ENCODE assay signal across 8 cellular contexts in genomic region chr11:62553839-62554361, GRCh38. TPM values are rescaled to one million over a fixed set of nuclear protein-coding genes. Genes with fewer than 3 reads are reported as not detected.
DNase-seq lines count a peak whose midpoint lies in the region; ATAC-seq and TF ChIP-seq lines count a peak whose summit lies in the region.

No MANE protein-coding gene starts in this region.

- WGBS in body of pancreas, 2 donors = 81 to 87% methylated on average over 7 to 8 of the region's 8 CpGs
- 5% methylated on average over 8 of the region's 8 CpGs for WGBS in mesenchymal stem cell

- H2BK120ac ChIP-seq in mesenchymal stem cell (ENCODE audit: low read depth, low read length) = peak overlapping the region; percentile 58

- no peak overlapping the region for H2AFZ ChIP-seq in mesenchymal stem cell (ENCODE audit: low read depth, low read length)

- peak; percentile 25 for DNase-seq in left cardiac atrium
- DNase-seq in Right ventricle myocardium superior = no peak
- no peak for DNase-seq in body of pancreas
- DNase-seq in mesenchymal stem cell = peak; percentile 93
- DNase-seq in stimulated activated CD4-positive, alpha-beta T cell treated with anti-CD3 and anti-CD28 coated beads, Interleukin-1b, Interleukin-23, amount 100 ng/mL, for 48 hours = no peak
- DNase-seq in HUDEP-2 (lab: John Stamatoyannopoulos, UW; ENCODE audit: unreplicated experiment in 76 of 76) = no peak
- DNase-seq in activated CD4-positive, alpha-beta T cell treated with anti-CD3 and anti-CD28 coated beads, Interleukin-2, amount 50 U/mL, for 4 hours = no peak
- DNase-seq in GM19240 (ENCODE audit: insufficient read length, low spot score) = no peak

- H3K27me3 ChIP-seq in body of pancreas (no peaks in the 10 kb centered on the region), mesenchymal stem cell (ENCODE audit: control insufficient read depth in 1 of 2, insufficient read depth in 1 of 2, low read length in 2 of 2) (no peaks in the 10 kb centered on the region)

- TF ChIP-seq CTCF in body of pancreas (IDR thresholded peaks at IDR 0.05) = no peak

- intact Hi-C loops in left cardiac atrium (cut with DNase I) = no loop called here
- intact Hi-C loops in Right ventricle myocardium superior (cut with DNase I) = no loop called here
- intact Hi-C loops in body of pancreas (cut with DNase I) = no loop called here

- peaks cover 13% of the 10 kb centered on the region for H3K79me1 ChIP-seq in mesenchymal stem cell (replicated peaks; ENCODE audit: low read length, poor library complexity, severe bottlenecking)

- H3K36me3 ChIP-seq in body of pancreas (replicated peaks in 1 of 2; ENCODE audit: insufficient read depth in 1 of 2, low read depth in 2 of 2) = peaks cover 0 to 4% of the 10 kb centered on the region in 2 donors
- peaks cover 12 to 17% of the 10 kb centered on the region in 2 experiments for H3K36me3 ChIP-seq in mesenchymal stem cell (ENCODE audit: control insufficient read depth in 1 of 2, insufficient read depth in 2 of 2, low read depth in 1 of 2, low read length in 2 of 2)

- peak overlapping the region; percentile 18 to 99 for H3K18ac ChIP-seq in mesenchymal stem cell (ENCODE audit: low read depth in 1 of 2, low read length in 2 of 2)

- H4K91ac ChIP-seq in mesenchymal stem cell (ENCODE audit: low read length) = peak overlapping the region; percentile 94

- peaks cover 83% of the 10 kb centered on the region for H3K4me1 ChIP-seq in body of pancreas
- peaks cover 59% of the 10 kb centered on the region for H3K4me1 ChIP-seq in mesenchymal stem cell (ENCODE audit: control insufficient read depth, insufficient read depth, low read depth, low read length)

- H3K14ac ChIP-seq in mesenchymal stem cell (ENCODE audit: low read length in 2 of 2) = peak overlapping the region in 1 of 2 experiments; percentile 88

- TF ChIP-seq POLR2A in body of pancreas (IDR thresholded peaks at IDR 0.05) = no peak

- H3K9me3 ChIP-seq in body of pancreas (no peaks in the 10 kb centered on the region), mesenchymal stem cell (ENCODE audit: control insufficient read depth, low read length) (no peaks in the 10 kb centered on the region)

- H2AK5ac ChIP-seq in mesenchymal stem cell (ENCODE audit: low read length, severe bottlenecking) = peak overlapping the region; percentile 70

- H4K8ac ChIP-seq in mesenchymal stem cell (ENCODE audit: low read length) = peak overlapping the region; percentile 16

- H2BK12ac ChIP-seq in mesenchymal stem cell (ENCODE audit: low read length in 2 of 2) = peak overlapping the region; percentile 29 to 81

- peak overlapping the region; percentile 3 to 87 for H3K4ac ChIP-seq in mesenchymal stem cell (ENCODE audit: low read depth in 1 of 2, low read length in 2 of 2)

- H3K4me3 ChIP-seq in body of pancreas (no peak overlapping the region), mesenchymal stem cell (ENCODE audit: insufficient read depth in 1 of 2, low read depth in 1 of 2, low read length in 2 of 2) (peak overlapping the region in 1 of 2 experiments; percentile 77)

- ATAC-seq in left cardiac atrium = no peak
- no peak for ATAC-seq in Right ventricle myocardium superior (ENCODE audit: poor library complexity)
- no peak for ATAC-seq in body of pancreas

- H3K4me2 ChIP-seq in mesenchymal stem cell (ENCODE audit: low read length, poor library complexity, severe bottlenecking) = peak overlapping the region; percentile 43

- peak overlapping the region; percentile 53 for H2BK5ac ChIP-seq in mesenchymal stem cell (ENCODE audit: low read depth, low read length, poor library complexity, severe bottlenecking)

- no peak overlapping the region for H3K23ac ChIP-seq in mesenchymal stem cell (ENCODE audit: low read length in 2 of 2)

- no peak overlapping the region for H2BK15ac ChIP-seq in mesenchymal stem cell (ENCODE audit: low read depth, poor library complexity, severe bottlenecking)

- H3K9ac ChIP-seq in mesenchymal stem cell (ENCODE audit: low read length) = peak overlapping the region; percentile 95

- H3K27ac ChIP-seq in body of pancreas = peak overlapping the region; percentile 76 to 88 (median 83)
- H3K27ac ChIP-seq in mesenchymal stem cell (ENCODE audit: low read length, poor library complexity, severe bottlenecking) = peak overlapping the region; percentile 92

RNA-seq across cellular contexts. Expression of gene AHNAK, which starts 7.3 kb away (rescaled TPM):
- total RNA-seq in left cardiac atrium = 100 to 1,000 TPM; 329 to 404 TPM
- 318 TPM for total RNA-seq in Right ventricle myocardium superior
- 100 to 1,000 TPM; 168 to 241 TPM for total RNA-seq in body of pancreas
- polyA plus RNA-seq in mesenchymal stem cell (2013, experiment 1 of 2) = 71.8 TPM
- 65.2 TPM for polyA plus RNA-seq in mesenchymal stem cell (2013, experiment 2 of 2)

RNA-seq across cellular contexts. Expression of gene EEF1G, which starts 19.8 kb away (rescaled TPM):
- total RNA-seq in left cardiac atrium (100 to 1,000 TPM; 833 to 894 TPM), Right ventricle myocardium superior (794 TPM), body of pancreas (1,000 to 10,000 TPM in 1 of 2 donors, 100 to 1,000 TPM in 1; 893 to 1,161 TPM)
- polyA plus RNA-seq in mesenchymal stem cell (2013, experiment 1 of 2) = 1,160 TPM
- 1,130 TPM for polyA plus RNA-seq in mesenchymal stem cell (2013, experiment 2 of 2)

RNA-seq across cellular contexts. Expression of gene TUT1, which starts 37.4 kb away (rescaled TPM):
- total RNA-seq in left cardiac atrium (10 to 100 TPM in 1 of 2 donors, 1 to 10 TPM in 1; 9.6 to 11.5 TPM), Right ventricle myocardium superior (14.7 TPM), body of pancreas (10 to 100 TPM; 10.1 to 11.2 TPM)
- 6.3 TPM for polyA plus RNA-seq in mesenchymal stem cell (2013, experiment 1 of 2)
- 6.5 TPM for polyA plus RNA-seq in mesenchymal stem cell (2013, experiment 2 of 2)

RNA-seq across cellular contexts. Expression of gene MTA2, which starts 47.8 kb away (rescaled TPM):
- total RNA-seq in left cardiac atrium (10 to 100 TPM; 38.1 to 60.6 TPM), Right ventricle myocardium superior (28.2 TPM), body of pancreas (10 to 100 TPM; 26.2 to 29.3 TPM)
- 50.7 TPM for polyA plus RNA-seq in mesenchymal stem cell (2013, experiment 1 of 2)
- polyA plus RNA-seq in mesenchymal stem cell (2013, experiment 2 of 2) = 50.7 TPM

RNA-seq across cellular contexts. Expression of gene EML3, which starts 58.7 kb away (rescaled TPM):
- total RNA-seq in left cardiac atrium (10 to 100 TPM; 29.1 to 46.8 TPM), Right ventricle myocardium superior (13.1 TPM), body of pancreas (10 to 100 TPM; 31.4 to 69.9 TPM)
- polyA plus RNA-seq in mesenchymal stem cell (2013, experiment 1 of 2) = 30.1 TPM
- polyA plus RNA-seq in mesenchymal stem cell (2013, experiment 2 of 2) = 29.3 TPM

Comparison
In these comparisons a context has a peak if more than half of its experiments do, and no peak if none do; other contexts are left out.
1. DNase-seq: peak in left cardiac atrium (single experiment) and mesenchymal stem cell (single experiment); none in Right ventricle myocardium superior (single experiment), body of pancreas (0 of 4), stimulated activated CD4-positive, alpha-beta T cell treated with anti-CD3 and anti-CD28 coated beads, Interleukin-1b, Interleukin-23, amount 100 ng/mL, for 48 hours (single experiment), HUDEP-2 (0 of 76), activated CD4-positive, alpha-beta T cell treated with anti-CD3 and anti-CD28 coated beads, Interleukin-2, amount 50 U/mL, for 4 hours (0 of 2) and GM19240 (single experiment).